20 cellular contexts compared by ENCODE assay signal in genomic region chr2:209974566-209974965, GRCh38. TPM values are rescaled to one million over a fixed set of nuclear protein-coding genes. Genes with fewer than 3 reads are reported as not detected.
DNase-seq lines count a peak whose midpoint lies in the region; ATAC-seq and TF ChIP-seq lines count a peak whose summit lies in the region.
"Had no signal": no experiment of that assay in that cellular context is flagged by ENCODE, and none has a peak within 500 bp of the region (broad histone marks: within the 10 kb centered on the region; RNA-seq: fewer than 3 reads in every experiment).

No MANE protein-coding gene starts in this region.

- no peaks in the 10 kb centered on the region for H3K4me1 Mint-ChIP-seq in MCF 10A (ENCODE audit: insufficient read depth, unreplicated experiment)
- H3K4me1 Mint-ChIP-seq: CD8-positive, alpha-beta memory T cell had no signal

- H3K36me3 ChIP-seq in breast epithelium (no peaks in the 10 kb centered on the region), Peyer's patch (no peaks in the 10 kb centered on the region)
- H3K36me3 ChIP-seq: BLaER1 had no signal

- H3K27ac ChIP-seq in breast epithelium = no peak overlapping the region
- no peak overlapping the region for H3K27ac ChIP-seq in Peyer's patch
- H3K27ac ChIP-seq: 22Rv1, BLaER1, HL-60, KMS-11, SK-N-MC had no signal

- no peak for TF ChIP-seq CTCF in MCF 10A (IDR thresholded peaks at IDR 0.05; ENCODE audit: unreplicated experiment)
- TF ChIP-seq CTCF in breast epithelium (IDR thresholded peaks at IDR 0.05) = no peak
- TF ChIP-seq CTCF in epithelial cell of esophagus (IDR thresholded peaks at IDR 0.05; ENCODE audit: insufficient read depth, low read depth, low read length, missing control alignments) = no peak
- no peak for TF ChIP-seq CTCF in Peyer's patch (IDR thresholded peaks at IDR 0.05)

- no peak overlapping the region for H3K27ac Mint-ChIP-seq in MCF 10A (ENCODE audit: low read depth, unreplicated experiment)
- H3K27ac Mint-ChIP-seq: CD8-positive, alpha-beta memory T cell had no signal

- peaks cover 0 to 3% of the 10 kb centered on the region in 2 donors for H3K27me3 ChIP-seq in breast epithelium
- no peaks in the 10 kb centered on the region for H3K27me3 ChIP-seq in Peyer's patch
- H3K27me3 ChIP-seq: BLaER1 had no signal

- CTCF ChIA-PET in MCF 10A (lab: Yijun Ruan, JAX) = interaction anchor here (0.7 to 7.2 kb wide), 5 partner anchors 187 to 1121 kb away, joined by 3 to 126 read pairs (median 3); no protein-coding TSS in a partner anchor

- H3K36me3 Mint-ChIP-seq in MCF 10A (ENCODE audit: insufficient read depth, unreplicated experiment) = no peaks in the 10 kb centered on the region
- H3K36me3 Mint-ChIP-seq: CD8-positive, alpha-beta memory T cell had no signal

- H3K27me3 Mint-ChIP-seq in MCF 10A (ENCODE audit: insufficient read depth, unreplicated experiment) = no peaks in the 10 kb centered on the region

- no peak for TF ChIP-seq POLR2A in breast epithelium (IDR thresholded peaks at IDR 0.05)
- TF ChIP-seq POLR2A in Peyer's patch (IDR thresholded peaks at IDR 0.05) = no peak

- POLR2A ChIA-PET in MCF 10A (lab: Yijun Ruan, JAX) = interaction anchor here (0.7 to 1.4 kb wide), 2 partner anchors 234 to 767 kb away, joined by 3 to 4 read pairs; no protein-coding TSS in a partner anchor

- H3K9me3 ChIP-seq in breast epithelium (no peaks in the 10 kb centered on the region), Peyer's patch (no peaks in the 10 kb centered on the region)
- H3K9me3 ChIP-seq: BLaER1 had no signal

- H3K4me1 ChIP-seq in breast epithelium = no peaks in the 10 kb centered on the region
- H3K4me1 ChIP-seq in Peyer's patch = no peaks in the 10 kb centered on the region
- H3K4me1 ChIP-seq: BLaER1 had no signal

- in situ Hi-C loops in SK-MEL-5 (cut with HindIII; ENCODE audit: low pct_unique_long_range_greater_than_20kb, low sequenced_read_pairs) = no loop called here

- no peak overlapping the region for H3K4me3 ChIP-seq in breast epithelium
- no peak overlapping the region for H3K4me3 ChIP-seq in epithelial cell of esophagus (ENCODE audit: low read length)
- H3K4me3 ChIP-seq in Peyer's patch = no peak overlapping the region
- H3K4me3 ChIP-seq: BLaER1, SK-N-MC had no signal

- BruUV-seq in MCF 10A (replicated peaks; lab: Mats Ljungman, UMichigan) = no TSS peak

- no peak for ATAC-seq in GM19324 (IDR thresholded peaks at IDR 0.05; ENCODE audit: low FRiP score, unreplicated experiment)

- intact Hi-C loops in MCF 10A (cut with micrococcal nuclease) = loop anchor here (10.0 kb wide), 1 partner anchor 420 kb away; no protein-coding TSS in a partner anchor
- intact Hi-C loops in breast epithelium (cut with DNase I; ENCODE audit: low total_unique reads) = no loop called here

- DNase-seq in MCF 10A (ENCODE audit: unreplicated experiment) = peak; percentile 42
- DNase-seq in breast epithelium (ENCODE audit: low spot score in 2 of 2) = no peak
- DNase-seq in SK-MEL-5 (ENCODE audit: low read depth, low spot score) = peak; percentile 5
- peak; percentile 76 for DNase-seq in epithelial cell of esophagus (ENCODE audit: low read depth)
- DNase-seq in renal cortical epithelial cell (ENCODE audit: low read depth) = peak; percentile 86
- DNase-seq in SHP77 treated with DMSO at 0.1 percent for 48 hours (lab: John Stamatoyannopoulos, UW) = no peak
- no peak for DNase-seq in Peyer's patch
- DNase-seq: CD8-positive, alpha-beta memory T cell; DMS 273 treated with DMSO at 0.1 percent for 48 hours; MM.1S; NCI-H1105; NCI-H187; NCI-H446 treated with DMSO at 0.1 percent for 48 hours; NCI-H82 had no signal

- no peaks in the 10 kb centered on the region for H3K9me3 Mint-ChIP-seq in MCF 10A (ENCODE audit: unreplicated experiment)
- H3K9me3 Mint-ChIP-seq: CD8-positive, alpha-beta memory T cell had no signal

- no peak overlapping the region for H3K4me3 Mint-ChIP-seq in MCF 10A (ENCODE audit: unreplicated experiment)
- H3K4me3 Mint-ChIP-seq: CD8-positive, alpha-beta memory T cell had no signal

RNA-seq across cellular contexts. Expression of gene RPE, which starts 27.9 kb away (rescaled TPM):
- total RNA-seq in MCF 10A (2022) = 90.6 and 92.1 TPM in 2 replicates
- 10 to 100 TPM; 48.8 to 68.2 (median 55.4) TPM for total RNA-seq in breast epithelium
- 87.2 and 94.4 TPM in 2 replicates for total RNA-seq in SK-MEL-5 (2014; rRNA removed; shearing (Covaris generic))
- 93.7 and 98.0 TPM in 2 replicates for polyA plus RNA-seq in SK-MEL-5 (2015; cell fraction: cytosol; rRNA removed)
- polyA plus RNA-seq in SK-MEL-5 (2015; cell fraction: nucleus; rRNA removed) = 76.0 and 96.4 TPM in 2 replicates
- total RNA-seq in renal cortical epithelial cell = 120 and 134 TPM in 2 replicates
- 10 to 100 TPM; 20.8 to 46.1 (median 35.5) TPM for total RNA-seq in Peyer's patch

Comparison
In these comparisons a context has a peak if more than half of its experiments do, and no peak if none do; other contexts are left out.
1. DNase-seq: peak in MCF 10A (single experiment), SK-MEL-5 (single experiment), epithelial cell of esophagus (single experiment) and renal cortical epithelial cell (single experiment); none in breast epithelium (0 of 2), SHP77 treated with DMSO at 0.1 percent for 48 hours (single experiment) and Peyer's patch (0 of 3).